1 cellular context compared by ENCODE assay signal in genomic region chr3:99640214-99640851, GRCh38.
TF ChIP-seq lines count a peak whose summit lies in the region.

No MANE protein-coding gene starts in this region.

TF ChIP-seq in SK-N-SH, 30 proteins besides CTCF, POLR2A, EP300 and RAD21:
- TF ChIP-seq, protein P1, sequence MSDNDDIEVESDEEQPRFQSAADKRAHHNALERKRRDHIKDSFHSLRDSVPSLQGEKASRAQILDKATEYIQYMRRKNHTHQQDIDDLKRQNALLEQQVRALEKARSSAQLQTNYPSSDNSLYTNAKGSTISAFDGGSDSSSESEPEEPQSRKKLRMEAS (IDR thresholded peaks at IDR 0.05; ENCODE audit: low read depth), result no peak
- no peak for TF ChIP-seq CHD2 (IDR thresholded peaks at IDR 0.05; ENCODE audit: low read length, partially characterized antibody)
- TF ChIP-seq SIN3A (IDR thresholded peaks at IDR 0.05; ENCODE audit: borderline replicate concordance, low read depth, low read length), result no peak
- TF ChIP-seq, protein P2, sequence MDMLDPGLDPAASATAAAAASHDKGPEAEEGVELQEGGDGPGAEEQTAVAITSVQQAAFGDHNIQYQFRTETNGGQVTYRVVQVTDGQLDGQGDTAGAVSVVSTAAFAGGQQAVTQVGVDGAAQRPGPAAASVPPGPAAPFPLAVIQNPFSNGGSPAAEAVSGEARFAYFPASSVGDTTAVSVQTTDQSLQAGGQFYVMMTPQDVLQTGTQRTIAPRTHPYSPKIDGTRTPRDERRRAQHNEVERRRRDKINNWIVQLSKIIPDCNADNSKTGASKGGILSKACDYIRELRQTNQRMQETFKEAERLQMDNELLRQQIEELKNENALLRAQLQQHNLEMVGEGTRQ (IDR thresholded peaks at IDR 0.05; ENCODE audit: borderline replicate concordance, low read depth, low read length), result no peak
- TF ChIP-seq TAF1 (IDR thresholded peaks at IDR 0.05; ENCODE audit: borderline replicate concordance, low read depth, low read length), result no peak
- no peak for TF ChIP-seq RXRA (IDR thresholded peaks at IDR 0.05; ENCODE audit: borderline replicate concordance, low read depth)
